12 cellular contexts compared by ENCODE assay signal in genomic region chr9:137367506-137368430, GRCh38. TPM values are rescaled to one million over a fixed set of nuclear protein-coding genes. Genes with fewer than 3 reads are reported as not detected.
"Had no signal": no experiment of that assay in that cellular context is flagged by ENCODE, and none has a peak within 500 bp of the region (broad histone marks: within the 10 kb centered on the region; RNA-seq: fewer than 3 reads in every experiment).

No MANE protein-coding gene starts in this region.

- H3K27ac ChIP-seq: pancreas had no signal

- H3K4me3 Mint-ChIP-seq: central memory CD8-positive, alpha-beta T cell; nephron progenitor cell; T-helper 17 cell had no signal

- H3K9me3 Mint-ChIP-seq: central memory CD8-positive, alpha-beta T cell had no signal

- DNase-seq: activated CD4-positive, alpha-beta T cell treated with anti-CD3 and anti-CD28 coated beads, Interleukin-2, amount 50 U/mL, for 1 hour; activated naive CD4-positive, alpha-beta T cell treated with anti-CD3 and anti-CD28 coated beads, Interleukin-2, amount 50 U/mL, for 16 hours; activated T-cell treated with anti-CD3 and anti-CD28 coated beads, Interleukin-2, amount 50 U/mL, for 1 hour; mesendoderm; nephron progenitor cell; stimulated activated naive CD4-positive, alpha-beta T cell treated with Interleukin-2 at 50 U/mL for 16 hours; T-helper 17 cell; trophoblast cell had no signal

- H3K4me1 ChIP-seq: pancreas had no signal

- H3K36me3 ChIP-seq: pancreas had no signal

- H3K9me3 ChIP-seq: pancreas had no signal

- ATAC-seq: T-helper 17 cell had no signal

- H3K27me3 ChIP-seq: esophagus muscularis mucosa, pancreas had no signal

- H3K27me3 Mint-ChIP-seq: central memory CD8-positive, alpha-beta T cell had no signal

- H3K4me1 Mint-ChIP-seq: central memory CD8-positive, alpha-beta T cell had no signal

- H3K4me3 ChIP-seq: esophagus muscularis mucosa, pancreas had no signal

- H3K27ac Mint-ChIP-seq: nephron progenitor cell, T-helper 17 cell had no signal

RNA-seq across cellular contexts. Expression of gene NOXA1, which starts 55.4 kb away (rescaled TPM):
- total RNA-seq: fibroblast of villous mesenchyme had no signal
